8 cellular contexts compared by ENCODE assay signal in the genomic region with DNA sequence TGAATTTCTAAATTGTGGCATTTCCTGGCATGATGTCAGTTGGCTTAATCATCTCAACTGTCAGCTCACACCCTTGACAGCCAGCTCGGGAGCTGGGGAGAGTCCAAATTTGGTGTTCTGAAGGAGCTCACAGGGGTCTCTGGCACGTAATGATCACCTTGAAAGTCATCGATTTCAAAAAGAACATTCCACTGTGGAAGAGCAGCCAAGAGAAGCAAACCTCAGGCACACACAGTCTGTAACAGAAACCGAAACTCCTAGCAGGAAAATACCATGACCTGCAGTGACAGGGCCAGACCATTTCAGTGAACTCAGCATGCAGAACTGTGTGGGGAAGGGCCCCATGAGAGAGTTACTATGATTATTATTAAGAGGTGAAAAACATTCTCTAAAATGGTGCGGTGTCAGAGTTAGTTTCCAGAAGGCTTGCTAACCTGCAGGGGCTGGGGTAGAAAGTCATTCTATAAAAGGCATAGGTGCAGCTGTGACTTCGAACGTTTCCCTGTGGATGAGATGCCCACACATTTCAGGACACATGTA. TPM values are rescaled to one million over a fixed set of nuclear protein-coding genes. Genes with fewer than 3 reads are reported as not detected.
DNase-seq lines count a peak whose midpoint lies in the region; ATAC-seq and TF ChIP-seq lines count a peak whose summit lies in the region.

No MANE protein-coding gene starts in this region.

- peak overlapping the region; percentile 58 for H3K27ac ChIP-seq in OCI-LY7 (ENCODE audit: low read depth, low read length, poor library complexity, severe bottlenecking)
- peak overlapping the region; percentile 89 for H3K27ac ChIP-seq in thoracic aorta

- TF ChIP-seq CTCF in OCI-LY7 (conservative IDR thresholded peaks at IDR 0.05; ENCODE audit: low read length) (no peak), thoracic aorta (IDR thresholded peaks at IDR 0.05) (no peak)

- H3K9me3 ChIP-seq in OCI-LY7 (ENCODE audit: low read length) (no peaks in the 10 kb centered on the region), thoracic aorta (no peaks in the 10 kb centered on the region)

- BruUV-seq in OCI-LY7 (replicated peaks; lab: Mats Ljungman, UMichigan): no TSS peak

- peak overlapping the region; percentile 94 for H3K4me2 ChIP-seq in OCI-LY7 (ENCODE audit: low read length)

- H2AFZ ChIP-seq in OCI-LY7 (ENCODE audit: low read length): peak overlapping the region; percentile 83

- POLR2A ChIA-PET in OCI-LY7 (lab: Charles Lee): interaction anchor here (0.6 to 2.3 kb wide), 9 partner anchors 10 to 188 kb away, joined by 3 to 24 read pairs (median 3); a partner anchor contains a TSS

- DNase-seq in OCI-LY7 (ENCODE audit: low spot score): peak; percentile 66
- DNase-seq in astrocyte of the hippocampus (ENCODE audit: low read depth, low spot score): peak; percentile 95
- DNase-seq in left colon: peak in 1 of 2 donors; percentile 66
- no peak for DNase-seq in thoracic aorta (ENCODE audit: low spot score)
- no peak for DNase-seq in GM19238 (ENCODE audit: insufficient read length, low spot score)
- DNase-seq in activated CD8-positive, alpha-beta memory T cell treated with anti-CD3 and anti-CD28 coated beads for 24 hours: no peak

- intact Hi-C loops in OCI-LY7 (cut with micrococcal nuclease; ENCODE audit: unreplicated experiment): loop anchor here (2.0 kb wide), 1 partner anchor 187 kb away; no protein-coding TSS in a partner anchor
- intact Hi-C loops in left colon (cut with DNase I, micrococcal nuclease): no loop called here

- ATAC-seq in GM18519 (IDR thresholded peaks at IDR 0.05; ENCODE audit: low FRiP score, unreplicated experiment): peak; percentile 77
- peak; percentile 79 for ATAC-seq in HG02763 (IDR thresholded peaks at IDR 0.05; ENCODE audit: unreplicated experiment)
- peak; percentile 28 for ATAC-seq in left colon
- ATAC-seq in thoracic aorta (ENCODE audit: insufficient number of reproducible peaks, low FRiP score, low read depth): no peak

- H4K20me1 ChIP-seq in OCI-LY7 (ENCODE audit: insufficient read depth, low read length): no peaks in the 10 kb centered on the region

- H3K4me1 ChIP-seq in OCI-LY7 (ENCODE audit: insufficient read depth, low read length, poor library complexity, severe bottlenecking) (peaks cover 60% of the 10 kb centered on the region), thoracic aorta (ENCODE audit: control insufficient read depth in 1 of 2, low read depth in 2 of 2) (peaks cover 40 to 62% of the 10 kb centered on the region in 2 donors)

- H3K79me2 ChIP-seq in OCI-LY7 (ENCODE audit: insufficient read depth, low read depth, low read length): no peaks in the 10 kb centered on the region

- H3K4me3 ChIP-seq in OCI-LY7 (ENCODE audit: low read depth, low read length, poor library complexity, severe bottlenecking) (peak overlapping the region; percentile 54), thoracic aorta (peak overlapping the region; percentile 54)

- CTCF ChIA-PET in OCI-LY7 (lab: Charles Lee; ENCODE audit: unreplicated experiment): interaction anchor here (0.6 to 1.2 kb wide), 3 partner anchors 54 to 64 kb away, joined by 3 to 6 read pairs (median 4); no protein-coding TSS in a partner anchor

- H3K36me3 ChIP-seq in OCI-LY7 (ENCODE audit: insufficient read depth, low read length) (no peaks in the 10 kb centered on the region), thoracic aorta (no peaks in the 10 kb centered on the region)

- no peaks in the 10 kb centered on the region for H3K27me3 ChIP-seq in thoracic aorta (replicated peaks; ENCODE audit: insufficient read depth)

- H3K9me2 ChIP-seq in OCI-LY7 (ENCODE audit: insufficient read depth, low read length): no peaks in the 10 kb centered on the region

RNA-seq across cellular contexts. Expression of a gene that starts 26.4 kb away (rescaled TPM):
- 19.2 and 24.0 TPM in 2 replicates for total RNA-seq in OCI-LY7 (2014; rRNA removed; shearing (Covaris generic))
- total RNA-seq in OCI-LY7 (2022): 43.0 and 54.0 TPM in 2 replicates
- total RNA-seq in left colon: 100 to 1,000 TPM; 359 to 434 TPM
- total RNA-seq in thoracic aorta: 100 to 1,000 TPM; 170 to 201 TPM

Comparison
In these comparisons a context has a peak if more than half of its experiments do, and no peak if none do; other contexts are left out.
1. DNase-seq: peak in OCI-LY7 (single experiment) and astrocyte of the hippocampus (single experiment); none in thoracic aorta (single experiment), GM19238 (single experiment) and activated CD8-positive, alpha-beta memory T cell treated with anti-CD3 and anti-CD28 coated beads for 24 hours (single experiment).